Comparison of ENCODE assay signal across 1 cellular context in genomic region chr18:69088971-69089370, GRCh38.
TF ChIP-seq lines count a peak whose summit lies in the region.

No MANE protein-coding gene starts in this region.

TF ChIP-seq in HepG2, 621 proteins besides CTCF, POLR2A, EP300 and RAD21 (continued from another document):
- TF ChIP-seq ZNF414 (CRISPR knock-in tag; IDR thresholded peaks at IDR 0.05) (no peak), CEBPB (IDR thresholded peaks at IDR 0.05; ENCODE audit: borderline replicate concordance, low read depth, low read length) (peak; percentile 91), FOXP1 (IDR thresholded peaks at IDR 0.05) (no peak), FOXP1 (CRISPR knock-in tag; IDR thresholded peaks at IDR 0.05) (no peak), BRCA1 (CRISPR knock-in tag; IDR thresholded peaks at IDR 0.05) (no peak), RFXAP (CRISPR knock-in tag; IDR thresholded peaks at IDR 0.05; ENCODE audit: borderline replicate concordance) (no peak)
TF ChIP-seq in HepG2: peak in this region for 2.
